30 cellular contexts compared by ENCODE assay signal in the genomic region with DNA sequence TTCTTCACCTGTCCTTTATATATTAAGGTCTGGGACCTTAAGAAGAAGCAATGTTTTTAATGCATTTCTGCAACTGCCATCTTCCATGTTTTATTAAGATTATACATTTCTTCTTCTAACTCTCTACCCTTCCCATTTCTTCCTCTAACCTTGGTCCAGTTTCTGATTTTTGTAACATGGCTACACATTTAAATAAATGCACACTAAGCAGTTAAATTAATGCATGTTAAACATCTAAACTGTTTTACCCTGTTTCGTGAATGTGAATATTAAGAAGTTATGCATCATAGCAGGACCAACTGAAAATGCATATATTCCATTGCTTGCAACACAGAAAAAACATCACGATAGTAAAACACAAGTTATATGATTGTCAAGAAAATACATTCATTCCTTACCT. TPM values are rescaled to one million over a fixed set of nuclear protein-coding genes. Genes with fewer than 3 reads are reported as not detected.
A peak's percentile ranks its signal among the peaks of the same experiment; 100 is the strongest.
DNase-seq lines count a peak whose midpoint lies in the region; ATAC-seq, FAIRE-seq and TF ChIP-seq lines count a peak whose summit lies in the region.
"Had no signal": no experiment of that assay in that cellular context is flagged by ENCODE, and none has a peak within 500 bp of the region (broad histone marks: within the 10 kb centered on the region; RNA-seq: fewer than 3 reads in every experiment).

No MANE protein-coding gene starts in this region.

- no peaks in the 10 kb centered on the region for H4K20me1 ChIP-seq in Karpas-422 (ENCODE audit: insufficient read depth, low read depth, low read length)

- no peak for TF ChIP-seq CTCF in D721Med (IDR thresholded peaks at IDR 0.05; ENCODE audit: insufficient read depth, missing control alignments)
- no peak for TF ChIP-seq CTCF in endothelial cell (IDR thresholded peaks at IDR 0.05; ENCODE audit: unreplicated experiment)
- no peak for TF ChIP-seq CTCF in neural crest cell (conservative IDR thresholded peaks at IDR 0.05)

- 0 out of 2 replicates have a peak overlapping the region, but pooled peaks have one; percentile 14 for H2AFZ ChIP-seq in Karpas-422 (ENCODE audit: low read length)
- H2AFZ ChIP-seq: parathyroid adenoma had no signal

- peaks cover 17% of the 10 kb centered on the region for H3K4me1 Mint-ChIP-seq in endothelial cell (ENCODE audit: unreplicated experiment)
- peaks cover 42% of the 10 kb centered on the region for H3K4me1 Mint-ChIP-seq in neural crest cell
- H3K4me1 Mint-ChIP-seq: activated naive CD4-positive, alpha-beta T cell treated with anti-CD3 and anti-CD28 coated beads, Interleukin-2, amount 10 ng/mL, durations not matched to agents 7 days and 5 days; activated T-helper 17 cell treated with anti-CD3 and anti-CD28 coated beads, Interleukin-2, amount 50 U/mL, for 72 hours had no signal

- peaks cover 19% of the 10 kb centered on the region; the same call in 1 of the 2 replicates for H3K9me3 ChIP-seq in Karpas-422 (ENCODE audit: low read length)
- H3K9me3 ChIP-seq: adrenal gland, body of pancreas, sigmoid colon, tibial nerve had no signal

- intact Hi-C loops in posterior cingulate gyrus (cut with DNase I) = no loop called here

- H3K27me3 Mint-ChIP-seq in endothelial cell (ENCODE audit: unreplicated experiment) (peaks cover 3% of the 10 kb centered on the region), neural crest cell (ENCODE audit: low read depth) (peaks cover 86% of the 10 kb centered on the region)

- DNase-seq in D721Med (ENCODE audit: insufficient read length, low spot score) (no peak), Karpas-422 (no peak), endothelial cell (ENCODE audit: low spot score) (no peak), neural crest cell (ENCODE audit: low read depth, low spot score) (no peak), DMS53 treated with DMSO at 0.1 percent for 48 hours (lab: John Stamatoyannopoulos, UW; ENCODE audit: unreplicated experiment) (no peak), posterior cingulate gyrus (no peak), occipital lobe (lab: John Stamatoyannopoulos, UW) (no peak)
- DNase-seq: activated CD4-positive, alpha-beta T cell treated with anti-CD3 and anti-CD28 coated beads for 36 hours; activated naive CD4-positive, alpha-beta T cell treated with anti-CD3 and anti-CD28 coated beads, Interleukin-2, amount 10 ng/mL, durations not matched to agents 7 days and 5 days; adrenal gland; CD8-positive, alpha-beta memory T cell; effector CD4-positive, alpha-beta T cell; naive thymus-derived CD4-positive, alpha-beta T cell; NCI-H1105; NCI-H187; NCI-H2171; NCI-H82; SIG-M5; sigmoid colon; stimulated activated CD4-positive, alpha-beta T cell treated with anti-CD3 and anti-CD28 coated beads, Interleukin-4, amount 100 ng/mL, for 24 hours had no signal

- no peaks in the 10 kb centered on the region for H3K36me3 ChIP-seq in Karpas-422 (ENCODE audit: insufficient read depth, low read length)
- H3K36me3 ChIP-seq: adrenal gland, sigmoid colon, tibial nerve had no signal

- no peak overlapping the region for H3K4me3 ChIP-seq in Karpas-422 (ENCODE audit: low read length)
- H3K4me3 ChIP-seq: adrenal gland, body of pancreas had no signal

- peak; percentile 46 for FAIRE-seq in D721Med (lab: Jason Lieb, UNC)

- no peaks in the 10 kb centered on the region for H3K79me2 ChIP-seq in Karpas-422 (ENCODE audit: low read length)
- H3K79me2 ChIP-seq: parathyroid adenoma had no signal

- H3K27ac ChIP-seq in Karpas-422 (ENCODE audit: low read length) = no peak overlapping the region
- H3K27ac ChIP-seq: adrenal gland, body of pancreas, parathyroid adenoma had no signal

- H3K36me3 Mint-ChIP-seq in endothelial cell (ENCODE audit: low read depth, unreplicated experiment) (no peaks in the 10 kb centered on the region), neural crest cell (ENCODE audit: low read depth) (no peaks in the 10 kb centered on the region)
- H3K36me3 Mint-ChIP-seq: activated naive CD4-positive, alpha-beta T cell treated with anti-CD3 and anti-CD28 coated beads, Interleukin-2, amount 10 ng/mL, durations not matched to agents 7 days and 5 days; CD8-positive, alpha-beta memory T cell; mesothelial cell of epicardium had no signal

- no peaks in the 10 kb centered on the region for H3K4me1 ChIP-seq in Karpas-422 (ENCODE audit: low read length)
- H3K4me1 ChIP-seq: parathyroid adenoma had no signal

- no peak overlapping the region for H3K27ac Mint-ChIP-seq in endothelial cell (ENCODE audit: unreplicated experiment)
- no peak overlapping the region for H3K27ac Mint-ChIP-seq in neural crest cell (ENCODE audit: unreplicated experiment)
- H3K27ac Mint-ChIP-seq: activated CD4-positive, alpha-beta T cell treated with anti-CD3 and anti-CD28 coated beads for 36 hours; activated naive CD4-positive, alpha-beta T cell treated with anti-CD3 and anti-CD28 coated beads, Interleukin-2, amount 10 ng/mL, durations not matched to agents 7 days and 5 days; activated T-helper 17 cell treated with anti-CD3 and anti-CD28 coated beads, Interleukin-2, amount 50 U/mL, for 72 hours; CD8-positive, alpha-beta memory T cell; mesothelial cell of epicardium; naive thymus-derived CD4-positive, alpha-beta T cell had no signal

- H3K27me3 ChIP-seq in Karpas-422 (ENCODE audit: low read length) = no peaks in the 10 kb centered on the region

- peak overlapping the region; percentile 89 for H3K4me3 Mint-ChIP-seq in endothelial cell (ENCODE audit: unreplicated experiment)
- peak overlapping the region; percentile 83 for H3K4me3 Mint-ChIP-seq in neural crest cell
- H3K4me3 Mint-ChIP-seq: activated CD4-positive, alpha-beta T cell treated with anti-CD3 and anti-CD28 coated beads for 36 hours; activated naive CD4-positive, alpha-beta T cell treated with anti-CD3 and anti-CD28 coated beads, Interleukin-2, amount 10 ng/mL, durations not matched to agents 7 days and 5 days; activated T-helper 17 cell treated with anti-CD3 and anti-CD28 coated beads, Interleukin-2, amount 50 U/mL, for 72 hours; CD8-positive, alpha-beta memory T cell; naive thymus-derived CD4-positive, alpha-beta T cell had no signal

- ATAC-seq in GM19467 (IDR thresholded peaks at IDR 0.05; ENCODE audit: unreplicated experiment) = no peak
- ATAC-seq: activated CD4-positive, alpha-beta T cell treated with anti-CD3 and anti-CD28 coated beads for 36 hours; activated T-helper 17 cell treated with anti-CD3 and anti-CD28 coated beads, Interleukin-2, amount 50 U/mL, for 72 hours; body of pancreas; HCT116; naive thymus-derived CD4-positive, alpha-beta T cell had no signal

- no peak overlapping the region for H3K9ac ChIP-seq in Karpas-422 (ENCODE audit: low read length)
- H3K9ac ChIP-seq: parathyroid adenoma had no signal

- H3K9me3 Mint-ChIP-seq in endothelial cell (ENCODE audit: unreplicated experiment) (no peaks in the 10 kb centered on the region), neural crest cell (no peaks in the 10 kb centered on the region)
- H3K9me3 Mint-ChIP-seq: activated naive CD4-positive, alpha-beta T cell treated with anti-CD3 and anti-CD28 coated beads, Interleukin-2, amount 10 ng/mL, durations not matched to agents 7 days and 5 days; mesothelial cell of epicardium had no signal

- no peaks in the 10 kb centered on the region for H3K9me2 ChIP-seq in Karpas-422 (replicated peaks; ENCODE audit: insufficient read depth, low read length)

- H3K4me2 ChIP-seq in Karpas-422 (ENCODE audit: low read depth, low read length, poor library complexity, severe bottlenecking) = no peak overlapping the region

RNA-seq across cellular contexts. Expression of gene BRINP3, which starts 3.7 kb away (rescaled TPM):
- not detected in 2 replicates for total RNA-seq in Karpas-422 (2014; rRNA removed; shearing (Covaris generic); ENCODE audit: low replicate concordance)
- 2.2 TPM for total RNA-seq in endothelial cell (ENCODE audit: unreplicated experiment)
- 0.45 and 0.77 TPM in 2 replicates for total RNA-seq in neural crest cell
- total RNA-seq in occipital lobe = 28.9 TPM
- total RNA-seq: activated CD4-positive, alpha-beta T cell treated with anti-CD3 and anti-CD28 coated beads for 36 hours; activated T-helper 17 cell treated with anti-CD3 and anti-CD28 coated beads, Interleukin-2, amount 50 U/mL, for 72 hours; body of pancreas; CD8-positive, alpha-beta memory T cell; glomerular endothelial cell; liver; M059J; naive thymus-derived CD4-positive, alpha-beta T cell had no signal
